In genomic region chr6:131172237-131172636, GRCh38 we compare ENCODE assay signal across 18 cellular contexts. TPM values are rescaled to one million over a fixed set of nuclear protein-coding genes. Genes with fewer than 3 reads are reported as not detected.
DNase-seq lines count a peak whose midpoint lies in the region; ATAC-seq, FAIRE-seq and TF ChIP-seq lines count a peak whose summit lies in the region.
"Had no signal": no experiment of that assay in that cellular context is flagged by ENCODE, and none has a peak within 500 bp of the region (broad histone marks: within the 10 kb centered on the region; RNA-seq: fewer than 3 reads in every experiment).

No MANE protein-coding gene starts in this region.

- no peak overlapping the region for H2AFZ ChIP-seq in PC-3 (ENCODE audit: low read length)
- no peak overlapping the region for H2AFZ ChIP-seq in HepG2 (ENCODE audit: low read length)

- no peaks in the 10 kb centered on the region for H3K9me2 ChIP-seq in PC-3 (replicated peaks; ENCODE audit: low read length)

- H3K36me3 ChIP-seq in PC-3 (ENCODE audit: low read depth, low read length) (no peaks in the 10 kb centered on the region), bronchial epithelial cell (ENCODE audit: control insufficient read depth, insufficient read depth, low read length) (no peaks in the 10 kb centered on the region), HepG2 (replicated peaks in 1 of 2; ENCODE audit: control insufficient read depth in 1 of 2, insufficient read depth in 2 of 2, low read length in 2 of 2) (peaks cover 4 to 8% of the 10 kb centered on the region in 2 experiments; a peak in 2 of 5 replicates)

- TF ChIP-seq CTCF in PC-3 (conservative IDR thresholded peaks at IDR 0.05; ENCODE audit: low read depth, low read length), result no peak
- no peak for TF ChIP-seq CTCF in bronchial epithelial cell (IDR thresholded peaks at IDR 0.05; ENCODE audit: insufficient read depth, low read length, severe bottlenecking)
- no peak for TF ChIP-seq CTCF in HepG2 (CRISPR knock-in tag; IDR thresholded peaks at IDR 0.05)

- H3K27ac Mint-ChIP-seq in stimulated activated naive B cell treated with anti-CD40 and anti-IgM and Interleukin-4, amounts not matched to agents 10 μg/mL and 1 μg/mL and 100 μg/mL, for 72 hours, result no peak overlapping the region
- H3K27ac Mint-ChIP-seq in activated CD4-positive, alpha-beta memory T cell treated with anti-CD3 and anti-CD28 coated beads for 36 hours, result no peak overlapping the region
- H3K27ac Mint-ChIP-seq: CD4-positive, alpha-beta T cell; IgD-negative memory B cell had no signal

- CTCF ChIA-PET in PC-3 (lab: Charles Lee) (no interaction called here), HepG2 (lab: Yijun Ruan, JAX; ENCODE audit: low intra/inter-chr PET ratio, low total read pairs) (no interaction called here)
- CTCF ChIA-PET in activated CD4-positive, alpha-beta memory T cell treated with anti-CD3 and anti-CD28 coated beads for 36 hours (lab: Charles Lee), result no interaction called here

- 96% methylated on average over 1 of the region's 1 CpG for WGBS in HepG2 (ENCODE audit: low lambda C conversion rate)

- H3K4me1 ChIP-seq in PC-3 (ENCODE audit: insufficient read depth, low read length), result peaks cover 5% of the 10 kb centered on the region; the same call in 1 of the 2 replicates
- no peaks in the 10 kb centered on the region for H3K4me1 ChIP-seq in HepG2 (ENCODE audit: insufficient read depth, low read length)

- no peak overlapping the region for H3K9ac ChIP-seq in PC-3 (ENCODE audit: low read length)
- H3K9ac ChIP-seq in HepG2 (ENCODE audit: insufficient read depth, low read depth, low read length), result no peak overlapping the region

- H3F3A ChIP-seq in PC-3 (ENCODE audit: low read length, unreplicated experiment), result no peaks in the 10 kb centered on the region

- BruUV-seq in PC-3 (replicated peaks; lab: Mats Ljungman, UMichigan) (no TSS peak), HepG2 (replicated peaks; lab: Mats Ljungman, UMichigan) (no TSS peak)

- H3K79me2 ChIP-seq in PC-3 (ENCODE audit: low read length), result no peaks in the 10 kb centered on the region
- H3K79me2 ChIP-seq in HepG2 (ENCODE audit: insufficient read depth, low read length), result no peaks in the 10 kb centered on the region

- H4K20me1 ChIP-seq in PC-3 (ENCODE audit: low read length) (no peaks in the 10 kb centered on the region), HepG2 (ENCODE audit: insufficient read depth, low read length) (no peaks in the 10 kb centered on the region)

- H3K4me2 ChIP-seq in PC-3 (ENCODE audit: low read length) (no peak overlapping the region), HepG2 (ENCODE audit: low read depth, low read length) (no peak overlapping the region)

- H3K4me3 Mint-ChIP-seq in stimulated activated naive B cell treated with anti-CD40 and anti-IgM and Interleukin-4, amounts not matched to agents 10 μg/mL and 1 μg/mL and 100 μg/mL, for 72 hours, result no peak overlapping the region
- H3K4me3 Mint-ChIP-seq in activated CD4-positive, alpha-beta memory T cell treated with anti-CD3 and anti-CD28 coated beads for 36 hours, result no peak overlapping the region
- H3K4me3 Mint-ChIP-seq: CD4-positive, alpha-beta T cell; IgD-negative memory B cell had no signal

- TF ChIP-seq EP300 in HepG2 (IDR thresholded peaks at IDR 0.05; ENCODE audit: low read depth in 2 of 2, low read length in 2 of 2) (no peak), HepG2 (CRISPR knock-in tag; IDR thresholded peaks at IDR 0.05; ENCODE audit: borderline replicate concordance) (no peak)

- no peaks in the 10 kb centered on the region for H3K27me3 Mint-ChIP-seq in stimulated activated naive B cell treated with anti-CD40 and anti-IgM and Interleukin-4, amounts not matched to agents 10 μg/mL and 1 μg/mL and 100 μg/mL, for 72 hours
- no peaks in the 10 kb centered on the region for H3K27me3 Mint-ChIP-seq in activated CD4-positive, alpha-beta memory T cell treated with anti-CD3 and anti-CD28 coated beads for 36 hours
- H3K27me3 Mint-ChIP-seq: CD4-positive, alpha-beta T cell; IgD-negative memory B cell had no signal

- DNase-seq in ELR (ENCODE audit: low read depth), result peak; percentile 41
- DNase-seq in PC-3, result peak; percentile 28
- DNase-seq in bronchial epithelial cell (ENCODE audit: low read depth), result peak; percentile 37
- DNase-seq in HepG2 (ENCODE audit: low spot score), result no peak
- DNase-seq in 8988T, result no peak
- DNase-seq in retina, result no peak
- DNase-seq in stimulated activated naive B cell treated with anti-CD40 and anti-IgM and Interleukin-4, amounts not matched to agents 10 μg/mL and 1 μg/mL and 100 μg/mL, for 72 hours, result no peak
- no peak for DNase-seq in activated CD4-positive, alpha-beta memory T cell treated with anti-CD3 and anti-CD28 coated beads for 36 hours
- DNase-seq: CD4-positive, alpha-beta T cell; NCI-H226; NCI-H526; NK-92 treated with Interleukin-12 subunit alpha and Interleukin-12 subunit beta, amount 100 ng/mL, for 24 hours; OCI-M1 had no signal

- H3K9me3 Mint-ChIP-seq in stimulated activated naive B cell treated with anti-CD40 and anti-IgM and Interleukin-4, amounts not matched to agents 10 μg/mL and 1 μg/mL and 100 μg/mL, for 72 hours, result no peaks in the 10 kb centered on the region
- no peaks in the 10 kb centered on the region for H3K9me3 Mint-ChIP-seq in activated CD4-positive, alpha-beta memory T cell treated with anti-CD3 and anti-CD28 coated beads for 36 hours
- H3K9me3 Mint-ChIP-seq: CD4-positive, alpha-beta T cell; IgD-negative memory B cell had no signal

- ATAC-seq in PC-3 (no peak), HepG2 (no peak)
- no peak for ATAC-seq in stimulated activated naive B cell treated with anti-CD40 and anti-IgM and Interleukin-4, amounts not matched to agents 10 μg/mL and 1 μg/mL and 100 μg/mL, for 72 hours (replicated peaks)

- no peak for TF ChIP-seq POLR2A in HepG2 (IDR thresholded peaks at IDR 0.05; ENCODE audit: insufficient read depth in 1 of 2, low read depth in 2 of 2, low read length in 2 of 2)

- no peak for TF ChIP-seq RAD21 in HepG2 (CRISPR knock-in tag; IDR thresholded peaks at IDR 0.05)

- peaks cover 3 to 6% of the 10 kb centered on the region in 2 donors for H3K36me3 Mint-ChIP-seq in stimulated activated naive B cell treated with anti-CD40 and anti-IgM and Interleukin-4, amounts not matched to agents 10 μg/mL and 1 μg/mL and 100 μg/mL, for 72 hours
- H3K36me3 Mint-ChIP-seq in activated CD4-positive, alpha-beta memory T cell treated with anti-CD3 and anti-CD28 coated beads for 36 hours, result no peaks in the 10 kb centered on the region
- H3K36me3 Mint-ChIP-seq: IgD-negative memory B cell had no signal

- in situ Hi-C loops in HepG2 (cut with HindIII; ENCODE audit: extremely low pct_ligation_motif_present, low pct_unique_long_range_greater_than_20kb), result no loop called here

- H3K27ac ChIP-seq in PC-3 (ENCODE audit: low read length), result no peak overlapping the region
- no peak overlapping the region for H3K27ac ChIP-seq in HepG2 (ENCODE audit: extremely low read length, insufficient read depth, low read length)
- H3K27ac ChIP-seq: RWPE1, SJSA1 had no signal

- POLR2A ChIA-PET in PC-3 (lab: Charles Lee; ENCODE audit: unreplicated experiment), result no interaction called here
- POLR2A ChIA-PET in HepG2 (lab: Yijun Ruan, JAX), result no interaction called here
- POLR2A ChIA-PET in activated CD4-positive, alpha-beta memory T cell treated with anti-CD3 and anti-CD28 coated beads for 36 hours (lab: Charles Lee), result no interaction called here

- intact Hi-C loops in PC-3 (cut with micrococcal nuclease) (no loop called here), HepG2 (cut with micrococcal nuclease; ENCODE audit: unreplicated experiment) (no loop called here)
- intact Hi-C loops in activated CD4-positive, alpha-beta memory T cell treated with anti-CD3 and anti-CD28 coated beads for 36 hours (cut with micrococcal nuclease), result no loop called here

- H3K27me3 ChIP-seq in PC-3 (ENCODE audit: low read length) (no peaks in the 10 kb centered on the region), bronchial epithelial cell (ENCODE audit: control insufficient read depth, insufficient read depth, low read length) (no peaks in the 10 kb centered on the region), HepG2 (ENCODE audit: control insufficient read depth in 1 of 2, insufficient read depth in 2 of 2, low read length in 2 of 2) (no peaks in the 10 kb centered on the region)
- H3K27me3 ChIP-seq: SJSA1 had no signal

- FAIRE-seq in bronchial epithelial cell (lab: Jason Lieb, UNC) (no peak), HepG2 (lab: Jason Lieb, UNC) (no peak)
- FAIRE-seq: D721Med, H54 had no signal

- no peaks in the 10 kb centered on the region for H3K4me1 Mint-ChIP-seq in stimulated activated naive B cell treated with anti-CD40 and anti-IgM and Interleukin-4, amounts not matched to agents 10 μg/mL and 1 μg/mL and 100 μg/mL, for 72 hours
- no peaks in the 10 kb centered on the region for H3K4me1 Mint-ChIP-seq in activated CD4-positive, alpha-beta memory T cell treated with anti-CD3 and anti-CD28 coated beads for 36 hours (ENCODE audit: low read depth)

- H3K4me3 ChIP-seq in PC-3 (ENCODE audit: low read length) (no peak overlapping the region), bronchial epithelial cell (ENCODE audit: low read depth, low read length) (no peak overlapping the region), HepG2 (replicated peaks in 1 of 3; ENCODE audit: insufficient read depth in 1 of 3, low read depth in 2 of 3, low read length in 3 of 3) (no peak overlapping the region)
- H3K4me3 ChIP-seq: SJSA1 had no signal

- no peaks in the 10 kb centered on the region for H3K9me3 ChIP-seq in PC-3 (ENCODE audit: low read length)
- H3K9me3 ChIP-seq in HepG2 (ENCODE audit: low read length), result no peaks in the 10 kb centered on the region
- H3K9me3 ChIP-seq: SJSA1 had no signal

RNA-seq across cellular contexts. Expression of gene AKAP7, which starts 37.0 kb away (rescaled TPM):
- 3.6 and 7.4 TPM in 2 replicates for total RNA-seq in PC-3 (2014; rRNA removed)
- total RNA-seq in bronchial epithelial cell, result 1.3 and 1.7 TPM in 2 replicates
- total RNA-seq in HepG2 (2016; rRNA removed; fragmentation: Illumina TruSeq; extraction: Trizol), result 10.9 and 11.7 TPM in 2 replicates
- 48.9 and 61.3 TPM in 2 replicates for total RNA-seq in HepG2 (2016; cell fraction: cytosol; rRNA removed; fragmentation: Illumina TruSeq; extraction: Trizol; ENCODE audit: low read depth)
- 9.8 and 10.5 TPM in 2 replicates for total RNA-seq in HepG2 (2016; cell fraction: insoluble cytoplasmic fraction; rRNA removed; fragmentation: Illumina TruSeq; extraction: Trizol)
- total RNA-seq in HepG2 (2016; cell fraction: membrane; rRNA removed; fragmentation: Illumina TruSeq; extraction: Trizol), result 21.7 and 21.8 TPM in 2 replicates
- 9.0 and 12.2 TPM in 2 replicates for total RNA-seq in HepG2 (2016; cell fraction: nucleus; rRNA removed; fragmentation: Illumina TruSeq; extraction: Trizol)
- polyA plus RNA-seq in HepG2 (2011; rRNA removed), result 2.5 and 3.6 TPM in 2 replicates
- polyA plus RNA-seq in HepG2 (2011; cell fraction: cytosol; rRNA removed), result 1.3 and 2.3 TPM in 2 replicates
- 0.84 and 1.4 TPM in 2 replicates for polyA plus RNA-seq in HepG2 (2011; cell fraction: nucleus; rRNA removed)
- 4.6 and 7.7 TPM in 2 replicates for polyA plus RNA-seq in HepG2 (2012)
- polyA plus RNA-seq in HepG2 (2016; cell fraction: cytosol; fragmentation: Illumina TruSeq; extraction: Trizol; ENCODE audit: low read depth), result 4.6 and 4.8 TPM in 2 replicates
- 15.8 and 16.1 TPM in 2 replicates for polyA plus RNA-seq in HepG2 (2016; cell fraction: insoluble cytoplasmic fraction; fragmentation: Illumina TruSeq; extraction: Trizol; ENCODE audit: low read depth)
- polyA plus RNA-seq in HepG2 (2016; cell fraction: membrane; fragmentation: Illumina TruSeq; extraction: Trizol; ENCODE audit: low read depth), result 8.7 and 10.5 TPM in 2 replicates
- 9.6 and 9.8 TPM in 2 replicates for polyA plus RNA-seq in HepG2 (2016; cell fraction: nucleus; fragmentation: Illumina TruSeq; extraction: Trizol; ENCODE audit: insufficient read depth, low read depth)
- 0.96 and 1.1 TPM in 2 replicates for polyA minus RNA-seq in HepG2 (2011; rRNA and poly(A)+ RNA removed; ENCODE audit: low replicate concordance)
- polyA minus RNA-seq in HepG2 (2011; cell fraction: cytosol; rRNA and poly(A)+ RNA removed), result 3.1 and 4.5 TPM in 2 replicates
- 9.1 and 11.6 TPM in 2 replicates for polyA minus RNA-seq in HepG2 (2011; cell fraction: nucleus; rRNA and poly(A)+ RNA removed)
- total RNA-seq in activated CD4-positive, alpha-beta memory T cell treated with anti-CD3 and anti-CD28 coated beads for 36 hours, result 1 to 10 TPM; 4.0 to 4.3 TPM

Comparison
In these comparisons a context has a peak if more than half of its experiments do, and no peak if none do; other contexts are left out.
1. DNase-seq: peak in ELR (single experiment), PC-3 (single experiment) and bronchial epithelial cell (single experiment); none in HepG2 (single experiment), 8988T (single experiment), retina (single experiment), stimulated activated naive B cell treated with anti-CD40 and anti-IgM and Interleukin-4, amounts not matched to agents 10 μg/mL and 1 μg/mL and 100 μg/mL, for 72 hours (single experiment) and activated CD4-positive, alpha-beta memory T cell treated with anti-CD3 and anti-CD28 coated beads for 36 hours (single experiment).